In the genomic region with DNA sequence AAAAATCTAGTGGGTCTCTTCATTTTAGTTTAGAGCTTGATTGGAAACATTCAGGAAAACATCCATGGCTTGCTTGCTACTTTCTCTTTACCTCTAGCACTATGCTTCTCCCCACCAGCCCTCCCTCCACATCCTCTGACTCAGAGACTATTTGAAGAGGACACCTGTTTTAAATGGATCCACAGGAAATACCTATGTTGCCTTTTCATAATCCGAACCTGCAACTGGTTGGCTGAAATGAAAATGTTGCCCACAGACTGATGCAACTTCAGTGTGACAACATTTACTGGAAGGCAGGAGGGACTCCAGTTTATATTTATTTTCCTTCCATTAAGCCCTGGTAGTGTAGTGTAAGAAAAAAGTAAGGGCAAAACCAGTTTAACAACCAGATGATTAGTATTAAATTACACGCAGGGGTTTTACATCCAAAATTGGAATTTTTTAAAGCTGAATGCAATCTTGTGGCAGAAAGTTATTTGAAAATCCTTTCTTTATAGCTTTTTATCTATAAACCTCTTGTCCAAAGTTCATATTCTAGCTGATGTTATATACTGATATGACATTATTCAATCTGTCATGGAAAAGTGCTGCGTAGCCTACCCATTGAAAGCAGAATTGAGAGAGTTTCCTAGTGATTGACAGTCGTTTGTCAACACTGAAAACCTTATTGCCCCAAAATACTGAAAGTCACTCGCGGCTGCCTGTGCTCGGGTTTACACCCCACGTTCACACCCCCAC, we compare ENCODE assay signal across 8 cellular contexts. TPM values are rescaled to one million over a fixed set of nuclear protein-coding genes. Genes with fewer than 3 reads are reported as not detected.
DNase-seq lines count a peak whose midpoint lies in the region; ATAC-seq, FAIRE-seq and TF ChIP-seq lines count a peak whose summit lies in the region.

No MANE protein-coding gene starts in this region.

- no CpG with 5 or more reads among the region's 8 CpGs for WGBS in iPS DF 6.9 (ENCODE audit: insufficient coverage, insufficient read length)

- peak; percentile 86 for ATAC-seq in gastrocnemius medialis
- no peak for ATAC-seq in GM18870 (IDR thresholded peaks at IDR 0.05; ENCODE audit: unreplicated experiment)

- peak; percentile 20 for DNase-seq in AG08396 (ENCODE audit: low spot score)
- no peak for DNase-seq in GM18507 (ENCODE audit: extremely low spot score, insufficient read length, low read depth)
- peak; percentile 50 for DNase-seq in NCI-H345 (lab: John Stamatoyannopoulos, UW)
- DNase-seq in amniotic epithelial cell (ENCODE audit: low read depth): peak; percentile 66
- DNase-seq in iPS DF 6.9 (ENCODE audit: low read depth, low spot score): no peak
- peak; percentile 63 to 83 for DNase-seq in gastrocnemius medialis
- DNase-seq in NCI-H1092 treated with DMSO at 0.1 percent for 48 hours (lab: John Stamatoyannopoulos, UW): no peak

- H3K4me1 ChIP-seq in iPS DF 6.9 (ENCODE audit: control insufficient read depth, insufficient read depth, low read length) (peaks cover 3% of the 10 kb centered on the region; the same call in 1 of the 2 replicates), gastrocnemius medialis (peaks cover 28 to 36% of the 10 kb centered on the region in 2 donors)

- H3K27ac ChIP-seq in iPS DF 6.9 (ENCODE audit: low read length) (no peak overlapping the region), gastrocnemius medialis (peak overlapping the region; percentile 96 to 100 (median 98))

- TF ChIP-seq POLR2A in gastrocnemius medialis (IDR thresholded peaks at IDR 0.05): no peak

- intact Hi-C loops in gastrocnemius medialis (cut with DNase I; ENCODE audit: low total_unique reads): loop anchor here (1.0 to 10.0 kb wide), 5 partner anchors 105 to 391 kb away; partner anchors contain the start of genes ADAT2 and PEX3

- no peaks in the 10 kb centered on the region for H3K9me3 ChIP-seq in iPS DF 6.9 (ENCODE audit: control insufficient read depth, insufficient read depth, low read length)
- H3K9me3 ChIP-seq in gastrocnemius medialis: no peaks in the 10 kb centered on the region

- FAIRE-seq in GM18507 (lab: Jason Lieb, UNC): peak; percentile 73

- no peaks in the 10 kb centered on the region for H3K36me3 ChIP-seq in iPS DF 6.9 (ENCODE audit: control insufficient read depth, insufficient read depth, low read length)
- no peaks in the 10 kb centered on the region for H3K36me3 ChIP-seq in gastrocnemius medialis

- TF ChIP-seq CTCF in gastrocnemius medialis (IDR thresholded peaks at IDR 0.05 in 4 of 5, conservative IDR thresholded peaks at IDR 0.05 in 1 of 5): no peak

- H3K4me3 ChIP-seq in iPS DF 6.9 (ENCODE audit: low read length): peak overlapping the region; percentile 90; the same call in 1 of the 2 replicates
- peak overlapping the region; percentile 81 to 97 (median 89) for H3K4me3 ChIP-seq in gastrocnemius medialis

- in situ Hi-C loops in gastrocnemius medialis (cut with MboI; ENCODE audit: low sequenced_read_pairs in 4 of 4): loop anchor here in 2 of 4 donors (5.0 to 10.0 kb wide), 2 partner anchors 107 to 115 kb away; partner anchors contain the start of gene HIVEP2 (in 1 of the 2)

- H3K27me3 ChIP-seq in iPS DF 6.9 (ENCODE audit: control insufficient read depth, insufficient read depth, low read length) (no peaks in the 10 kb centered on the region), gastrocnemius medialis (no peaks in the 10 kb centered on the region)

RNA-seq across cellular contexts. Expression of gene AIG1, which starts 0.9 kb away (rescaled TPM):
- 10 to 100 TPM in 1 of 4 donors, 1 to 10 TPM in 3; 5.3 to 10.3 (median 5.7) TPM for total RNA-seq in gastrocnemius medialis

Comparison
In these comparisons a context has a peak if more than half of its experiments do, and no peak if none do; other contexts are left out.
1. DNase-seq: peak in AG08396 (single experiment), NCI-H345 (single experiment), amniotic epithelial cell (single experiment) and gastrocnemius medialis (2 of 2); none in GM18507 (single experiment), iPS DF 6.9 (single experiment) and NCI-H1092 treated with DMSO at 0.1 percent for 48 hours (single experiment).